Comparison of ENCODE assay signal across 1 cellular context in the genomic region with DNA sequence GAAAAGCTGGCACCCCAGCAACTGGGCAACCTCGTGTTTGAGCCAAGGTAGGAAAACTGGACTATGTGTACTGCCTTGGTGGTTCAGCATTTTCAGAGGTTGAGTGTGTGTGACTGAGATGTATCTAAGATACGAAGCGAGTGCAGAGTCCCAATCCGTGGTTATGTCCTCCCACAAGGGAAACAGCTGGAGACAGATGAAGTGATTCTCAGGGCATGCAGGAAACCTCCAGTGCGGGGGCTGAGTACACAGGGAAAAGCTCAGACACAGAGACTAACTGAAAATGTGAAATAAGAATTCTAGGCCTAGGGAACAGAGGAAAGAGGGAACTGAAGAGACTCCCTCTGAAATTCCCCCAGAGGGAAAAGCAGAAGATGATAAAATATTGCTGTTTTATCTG.
TF ChIP-seq lines count a peak whose summit lies in the region.

No MANE protein-coding gene starts in this region.

TF ChIP-seq in IMR-90, 13 proteins besides CTCF, POLR2A, EP300 and RAD21 (continued from another document):
- TF ChIP-seq, protein P1, sequence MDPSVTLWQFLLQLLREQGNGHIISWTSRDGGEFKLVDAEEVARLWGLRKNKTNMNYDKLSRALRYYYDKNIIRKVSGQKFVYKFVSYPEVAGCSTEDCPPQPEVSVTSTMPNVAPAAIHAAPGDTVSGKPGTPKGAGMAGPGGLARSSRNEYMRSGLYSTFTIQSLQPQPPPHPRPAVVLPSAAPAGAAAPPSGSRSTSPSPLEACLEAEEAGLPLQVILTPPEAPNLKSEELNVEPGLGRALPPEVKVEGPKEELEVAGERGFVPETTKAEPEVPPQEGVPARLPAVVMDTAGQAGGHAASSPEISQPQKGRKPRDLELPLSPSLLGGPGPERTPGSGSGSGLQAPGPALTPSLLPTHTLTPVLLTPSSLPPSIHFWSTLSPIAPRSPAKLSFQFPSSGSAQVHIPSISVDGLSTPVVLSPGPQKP (IDR thresholded peaks at IDR 0.05; ENCODE audit: borderline replicate concordance, low read depth, low read length) = no peak
- TF ChIP-seq BHLHE40 (IDR thresholded peaks at IDR 0.05; ENCODE audit: low read depth, low read length) = no peak
- TF ChIP-seq MXI1 (IDR thresholded peaks at IDR 0.05; ENCODE audit: borderline replicate concordance, low read depth, low read length) = no peak
- TF ChIP-seq NFE2L2 (IDR thresholded peaks at IDR 0.05; ENCODE audit: low read depth, low read length) = no peak
- no peak for TF ChIP-seq RFX5 (IDR thresholded peaks at IDR 0.05; ENCODE audit: low read depth, low read length)
- no peak for TF ChIP-seq MAFK (IDR thresholded peaks at IDR 0.05; ENCODE audit: low read depth, low read length)
- TF ChIP-seq RCOR1 (IDR thresholded peaks at IDR 0.05; ENCODE audit: insufficient replicate concordance, low read length) = no peak
- TF ChIP-seq FOS (IDR thresholded peaks at IDR 0.05; ENCODE audit: low read depth, low read length) = no peak
- TF ChIP-seq, protein P2, sequence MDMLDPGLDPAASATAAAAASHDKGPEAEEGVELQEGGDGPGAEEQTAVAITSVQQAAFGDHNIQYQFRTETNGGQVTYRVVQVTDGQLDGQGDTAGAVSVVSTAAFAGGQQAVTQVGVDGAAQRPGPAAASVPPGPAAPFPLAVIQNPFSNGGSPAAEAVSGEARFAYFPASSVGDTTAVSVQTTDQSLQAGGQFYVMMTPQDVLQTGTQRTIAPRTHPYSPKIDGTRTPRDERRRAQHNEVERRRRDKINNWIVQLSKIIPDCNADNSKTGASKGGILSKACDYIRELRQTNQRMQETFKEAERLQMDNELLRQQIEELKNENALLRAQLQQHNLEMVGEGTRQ (IDR thresholded peaks at IDR 0.05; ENCODE audit: low read depth, low read length) = no peak
- no peak for TF ChIP-seq CEBPB (IDR thresholded peaks at IDR 0.05; ENCODE audit: low read depth, low read length)
- no peak for TF ChIP-seq MAZ (IDR thresholded peaks at IDR 0.05; ENCODE audit: borderline replicate concordance, low read depth, low read length)
